In the genomic region with DNA sequence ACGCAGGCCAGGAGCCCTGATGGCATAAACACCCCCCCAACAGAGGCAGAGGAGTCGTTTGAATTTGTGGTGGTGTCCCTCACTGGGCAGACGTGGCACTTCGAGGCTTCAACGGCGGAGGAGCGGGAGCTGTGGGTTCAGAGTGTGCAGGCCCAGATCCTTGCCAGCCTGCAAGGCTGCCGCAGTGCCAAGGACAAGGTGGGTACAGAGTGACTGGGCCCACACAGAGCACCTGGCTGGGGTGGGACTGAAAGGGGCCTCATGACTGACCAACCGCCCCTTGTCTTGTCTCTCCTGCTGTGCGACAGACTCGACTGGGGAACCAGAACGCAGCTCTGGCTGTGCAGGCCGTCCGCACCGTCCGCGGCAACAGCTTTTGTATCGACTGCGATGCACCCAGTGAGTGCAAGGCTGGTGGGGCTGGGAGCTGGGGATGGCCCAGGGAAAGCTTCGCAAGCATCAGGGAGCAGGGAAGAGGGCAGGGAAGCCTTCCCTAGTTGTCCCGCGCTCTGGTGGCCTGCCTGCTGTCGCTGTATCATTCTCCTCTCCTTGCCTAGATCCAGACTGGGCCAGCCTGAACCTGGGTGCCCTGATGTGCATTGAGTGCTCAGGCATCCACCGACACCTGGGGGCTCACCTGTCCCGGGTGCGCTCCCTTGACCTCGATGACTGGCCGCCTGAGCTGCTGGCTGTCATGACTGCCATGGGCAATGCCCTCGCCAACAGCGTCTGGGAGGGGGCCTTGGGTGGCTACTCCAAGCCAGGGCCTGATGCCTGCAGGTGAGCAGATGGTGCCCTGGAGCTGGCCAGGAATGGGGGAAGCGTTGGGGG, we compare ENCODE assay signal across 26 cellular contexts. TPM values are rescaled to one million over a fixed set of nuclear protein-coding genes. Genes with fewer than 3 reads are reported as not detected.
A peak's percentile ranks its signal among the peaks of the same experiment; 100 is the strongest.
DNase-seq lines count a peak whose midpoint lies in the region; ATAC-seq and TF ChIP-seq lines count a peak whose summit lies in the region.
"Had no signal": no experiment of that assay in that cellular context is flagged by ENCODE, and none has a peak within 500 bp of the region (broad histone marks: within the 10 kb centered on the region; RNA-seq: fewer than 3 reads in every experiment).

No MANE protein-coding gene starts in this region.

- TF ChIP-seq POLR2A in transverse colon (IDR thresholded peaks at IDR 0.05) = no peak

- H3K4me3 ChIP-seq in transverse colon = no peak overlapping the region
- H3K4me3 ChIP-seq: ascending aorta, prostate gland, smooth muscle cell, vagina had no signal

- H3K27ac Mint-ChIP-seq in neural crest cell (ENCODE audit: unreplicated experiment) = peak overlapping the region; percentile 94
- H3K27ac Mint-ChIP-seq: activated CD8-positive, alpha-beta T cell treated with anti-CD3 and anti-CD28 coated beads, Interleukin-2, amount 10 ng/mL, durations not matched to agents 7 days and 5 days; activated naive CD4-positive, alpha-beta T cell treated with anti-CD3 and anti-CD28 coated beads, Interleukin-2, amount 50 U/mL, for 24 hours; activated T-cell treated with anti-CD3 and anti-CD28 coated beads, Interleukin-2, amount 50 U/mL, for 72 hours; natural killer cell treated with Interleukin-12 subunit alpha and Interleukin-12 subunit beta and Interleukin-15 and Interleukin-18, amount 100 ng/mL, for 72 hours had no signal

- no peaks in the 10 kb centered on the region for H3K9me3 Mint-ChIP-seq in neural crest cell
- H3K9me3 Mint-ChIP-seq: activated naive CD4-positive, alpha-beta T cell treated with anti-CD3 and anti-CD28 coated beads, Interleukin-2, amount 50 U/mL, for 24 hours; activated T-cell treated with anti-CD3 and anti-CD28 coated beads, Interleukin-2, amount 50 U/mL, for 72 hours; natural killer cell treated with Interleukin-12 subunit alpha and Interleukin-12 subunit beta and Interleukin-15 and Interleukin-18, amount 100 ng/mL, for 72 hours had no signal

- DNase-seq in Right ventricle myocardium superior (peak; percentile 35), Right ventricle myocardium inferior (ENCODE audit: missing footprints) (no peak), cerebellar cortex (ENCODE audit: low spot score) (peak; percentile 32), neural crest cell (ENCODE audit: low read depth, low spot score) (no peak), transverse colon (peak; percentile 4), hypothalamus (lab: John Stamatoyannopoulos, UW) (no peak), NCI-H345 treated with DMSO at 0.1 percent for 48 hours (lab: John Stamatoyannopoulos, UW; ENCODE audit: unreplicated experiment) (no peak), DMS79 treated with DMSO at 0.1 percent for 48 hours (lab: John Stamatoyannopoulos, UW) (no peak)
- DNase-seq: activated CD8-positive, alpha-beta T cell treated with anti-CD3 and anti-CD28 coated beads, Interleukin-2, amount 10 ng/mL, durations not matched to agents 7 days and 5 days; activated T-cell treated with anti-CD3 and anti-CD28 coated beads, Interleukin-2, amount 50 U/mL, for 72 hours; KG1; MV-4-11; NCI-H187 treated with DMSO at 0.1 percent for 48 hours; NCI-H345; NK-92 treated with Interleukin-12 subunit alpha and Interleukin-12 subunit beta, amount 100 ng/mL, for 24 hours; stimulated activated CD4-positive, alpha-beta T cell treated with anti-CD3 and anti-CD28 coated beads, Interleukin-4, amount 100 ng/mL, for 24 hours; T-helper 9 cell had no signal

- H3K4me1 Mint-ChIP-seq in neural crest cell = peaks cover 47% of the 10 kb centered on the region
- H3K4me1 Mint-ChIP-seq: activated naive CD4-positive, alpha-beta T cell treated with anti-CD3 and anti-CD28 coated beads, Interleukin-2, amount 50 U/mL, for 24 hours had no signal

- no peak for TF ChIP-seq EP300 in transverse colon (IDR thresholded peaks at IDR 0.05; ENCODE audit: low read depth)

- in situ Hi-C loops in transverse colon (cut with MboI; ENCODE audit: low pct_ligation_motif_present in 1 of 4, low pct_unique_long_range_greater_than_20kb in 1 of 4, low sequenced_read_pairs in 3 of 4) = no loop called here

- no peaks in the 10 kb centered on the region for H3K27me3 ChIP-seq in transverse colon
- H3K27me3 ChIP-seq: ascending aorta, vagina had no signal

- H3K27ac ChIP-seq in transverse colon = no peak overlapping the region
- H3K27ac ChIP-seq: ascending aorta, prostate gland, vagina had no signal

- TF ChIP-seq CTCF in neural crest cell (conservative IDR thresholded peaks at IDR 0.05) (no peak), transverse colon (IDR thresholded peaks at IDR 0.05) (no peak)

- H3K36me3 ChIP-seq in transverse colon = peaks cover 0 to 13% (median 0%) of the 10 kb centered on the region in 4 donors

- H3K4me3 Mint-ChIP-seq in neural crest cell = peak overlapping the region; percentile 69
- H3K4me3 Mint-ChIP-seq: activated CD8-positive, alpha-beta T cell treated with anti-CD3 and anti-CD28 coated beads, Interleukin-2, amount 10 ng/mL, durations not matched to agents 7 days and 5 days; activated naive CD4-positive, alpha-beta T cell treated with anti-CD3 and anti-CD28 coated beads, Interleukin-2, amount 50 U/mL, for 24 hours; activated T-cell treated with anti-CD3 and anti-CD28 coated beads, Interleukin-2, amount 50 U/mL, for 72 hours; natural killer cell treated with Interleukin-12 subunit alpha and Interleukin-12 subunit beta and Interleukin-15 and Interleukin-18, amount 100 ng/mL, for 72 hours had no signal

- no peaks in the 10 kb centered on the region for H3K4me1 ChIP-seq in transverse colon
- H3K4me1 ChIP-seq: ascending aorta, prostate gland, vagina had no signal

- peaks cover 7% of the 10 kb centered on the region for H3K36me3 Mint-ChIP-seq in neural crest cell (ENCODE audit: low read depth)
- H3K36me3 Mint-ChIP-seq: natural killer cell treated with Interleukin-12 subunit alpha and Interleukin-12 subunit beta and Interleukin-15 and Interleukin-18, amount 100 ng/mL, for 72 hours had no signal

- WGBS in transverse colon (ENCODE audit: low coverage in 1 of 2), 2 donors = 93 to 100% methylated on average over 1 to 31 of the region's 31 CpGs

- ATAC-seq in Right ventricle myocardium superior (ENCODE audit: poor library complexity) (no peak), Right ventricle myocardium inferior (no peak)
- ATAC-seq: activated CD8-positive, alpha-beta T cell treated with anti-CD3 and anti-CD28 coated beads, Interleukin-2, amount 10 ng/mL, durations not matched to agents 7 days and 5 days; activated T-cell treated with anti-CD3 and anti-CD28 coated beads, Interleukin-2, amount 50 U/mL, for 72 hours; natural killer cell treated with Interleukin-12 subunit alpha and Interleukin-12 subunit beta and Interleukin-15 and Interleukin-18, amount 100 ng/mL, for 72 hours; SK-N-SH treated with all-trans-retinoic acid at 6 μM for 48 hours had no signal

- H3K27me3 Mint-ChIP-seq in neural crest cell (ENCODE audit: low read depth) = no peaks in the 10 kb centered on the region
- H3K27me3 Mint-ChIP-seq: activated naive CD4-positive, alpha-beta T cell treated with anti-CD3 and anti-CD28 coated beads, Interleukin-2, amount 50 U/mL, for 24 hours; natural killer cell treated with Interleukin-12 subunit alpha and Interleukin-12 subunit beta and Interleukin-15 and Interleukin-18, amount 100 ng/mL, for 72 hours had no signal

- intact Hi-C loops in Right ventricle myocardium superior (cut with DNase I) (no loop called here), Right ventricle myocardium inferior (cut with DNase I) (no loop called here), transverse colon (cut with DNase I; ENCODE audit: low total_unique reads) (no loop called here)

- no peaks in the 10 kb centered on the region for H3K9me3 ChIP-seq in transverse colon
- H3K9me3 ChIP-seq: ascending aorta, prostate gland, vagina had no signal

RNA-seq across cellular contexts. Expression of a gene that starts 25.4 kb away (rescaled TPM):
- 2.7 TPM for total RNA-seq in Right ventricle myocardium superior
- 2.4 TPM for total RNA-seq in Right ventricle myocardium inferior
- total RNA-seq in neural crest cell = 2.0 and 2.4 TPM in 2 replicates
- total RNA-seq in transverse colon = not detected
- total RNA-seq: A673; activated CD8-positive, alpha-beta T cell treated with anti-CD3 and anti-CD28 coated beads, Interleukin-2, amount 10 ng/mL, durations not matched to agents 7 days and 5 days; activated T-cell treated with anti-CD3 and anti-CD28 coated beads, Interleukin-2, amount 50 U/mL, for 72 hours; ascending aorta; glomerular endothelial cell; natural killer cell treated with Interleukin-12 subunit alpha and Interleukin-12 subunit beta and Interleukin-15 and Interleukin-18, amount 100 ng/mL, for 72 hours; prostate gland; smooth muscle cell; vagina had no signal

RNA-seq across cellular contexts. Expression of a gene that starts 45.0 kb away (rescaled TPM):
- total RNA-seq in Right ventricle myocardium superior = 42.6 TPM
- 41.4 TPM for total RNA-seq in Right ventricle myocardium inferior
- not detected in 2 replicates for total RNA-seq in neural crest cell
- total RNA-seq in transverse colon = not detected
- total RNA-seq: A673; activated CD8-positive, alpha-beta T cell treated with anti-CD3 and anti-CD28 coated beads, Interleukin-2, amount 10 ng/mL, durations not matched to agents 7 days and 5 days; activated T-cell treated with anti-CD3 and anti-CD28 coated beads, Interleukin-2, amount 50 U/mL, for 72 hours; ascending aorta; glomerular endothelial cell; natural killer cell treated with Interleukin-12 subunit alpha and Interleukin-12 subunit beta and Interleukin-15 and Interleukin-18, amount 100 ng/mL, for 72 hours; prostate gland; smooth muscle cell; vagina had no signal

RNA-seq across cellular contexts. Expression of a gene that starts 55.8 kb away (rescaled TPM):
- total RNA-seq in Right ventricle myocardium superior (62.7 TPM), Right ventricle myocardium inferior (57.4 TPM), neural crest cell (128 and 139 TPM in 2 replicates), transverse colon (10 to 100 TPM; 54.9 to 74.4 (median 63.8) TPM)

RNA-seq across cellular contexts. Expression of a gene that starts 58.8 kb away (rescaled TPM):
- total RNA-seq in Right ventricle myocardium superior (33.9 TPM), Right ventricle myocardium inferior (35.5 TPM), neural crest cell (44.9 and 46.5 TPM in 2 replicates), transverse colon (100 to 1,000 TPM in 1 of 4 donors, 10 to 100 TPM in 3; 67.5 to 105 (median 85.9) TPM)

Comparison
In these comparisons a context has a peak if more than half of its experiments do, and no peak if none do; other contexts are left out.
1. DNase-seq: peak in Right ventricle myocardium superior (single experiment), cerebellar cortex (single experiment) and transverse colon (single experiment); none in Right ventricle myocardium inferior (single experiment), neural crest cell (single experiment), hypothalamus (0 of 51), NCI-H345 treated with DMSO at 0.1 percent for 48 hours (single experiment) and DMS79 treated with DMSO at 0.1 percent for 48 hours (single experiment).
2. RNA of a gene that starts 45.0 kb away (total RNA-seq): 42.6 TPM in Right ventricle myocardium superior (single experiment) and 41.4 TPM in Right ventricle myocardium inferior (single experiment); not detected in neural crest cell and not detected in transverse colon; every median in the first group is over 10 times any median in the second.